In genomic region chr5:374631-375335, GRCh38 we compare ENCODE assay signal across 11 cellular contexts. TPM values are rescaled to one million over a fixed set of nuclear protein-coding genes. Genes with fewer than 3 reads are reported as not detected.
A peak's percentile ranks its signal among the peaks of the same experiment; 100 is the strongest.
DNase-seq lines count a peak whose midpoint lies in the region; ATAC-seq and TF ChIP-seq lines count a peak whose summit lies in the region.
"Had no signal": no experiment of that assay in that cellular context is flagged by ENCODE, and none has a peak within 500 bp of the region (broad histone marks: within the 10 kb centered on the region; RNA-seq: fewer than 3 reads in every experiment).

No MANE protein-coding gene starts in this region.

- peak; percentile 38 for TF ChIP-seq POLR2A in NB4 (IDR thresholded peaks at IDR 0.05; ENCODE audit: extremely low read depth, insufficient read length)

- TF ChIP-seq CTCF in NB4 (IDR thresholded peaks at IDR 0.05; ENCODE audit: low read depth, low read length): no peak

- peak overlapping the region; percentile 56 for H3K4me3 ChIP-seq in NB4 (ENCODE audit: low read depth, low read length)

- ATAC-seq in sciatic nerve (no peak), HG02678 (IDR thresholded peaks at IDR 0.05; ENCODE audit: unreplicated experiment) (no peak), HG03025 (IDR thresholded peaks at IDR 0.05; ENCODE audit: low FRiP score, unreplicated experiment) (no peak)

- DNase-seq in SIG-M5 treated with dmso at 0.1 percent for 504 hours (lab: John Stamatoyannopoulos, UW; ENCODE audit: unreplicated experiment) (peak; percentile 59), SIG-M5 (lab: John Stamatoyannopoulos, UW) (no peak), NB4 (ENCODE audit: low read depth) (peak; percentile 44), ecto neural progenitor cell (ENCODE audit: low spot score) (peak; percentile 47), sciatic nerve (ENCODE audit: low spot score) (peak; percentile 49), inferior parietal cortex (ENCODE audit: extremely low spot score) (no peak)
- DNase-seq: ACHN, anterior cingulate cortex, NCI-H1694 had no signal

- intact Hi-C loops in sciatic nerve (cut with DNase I): no loop called here

RNA-seq across cellular contexts. Expression of gene AHRR, which starts 53.3 kb away (rescaled TPM):
- total RNA-seq in sciatic nerve: 5.1 TPM

Comparison
In these comparisons a context has a peak if more than half of its experiments do, and no peak if none do; other contexts are left out.
1. DNase-seq: peak in SIG-M5 treated with dmso at 0.1 percent for 504 hours (single experiment), NB4 (single experiment), ecto neural progenitor cell (single experiment) and sciatic nerve (single experiment); none in SIG-M5 (single experiment) and inferior parietal cortex (single experiment).